In the genomic region with DNA sequence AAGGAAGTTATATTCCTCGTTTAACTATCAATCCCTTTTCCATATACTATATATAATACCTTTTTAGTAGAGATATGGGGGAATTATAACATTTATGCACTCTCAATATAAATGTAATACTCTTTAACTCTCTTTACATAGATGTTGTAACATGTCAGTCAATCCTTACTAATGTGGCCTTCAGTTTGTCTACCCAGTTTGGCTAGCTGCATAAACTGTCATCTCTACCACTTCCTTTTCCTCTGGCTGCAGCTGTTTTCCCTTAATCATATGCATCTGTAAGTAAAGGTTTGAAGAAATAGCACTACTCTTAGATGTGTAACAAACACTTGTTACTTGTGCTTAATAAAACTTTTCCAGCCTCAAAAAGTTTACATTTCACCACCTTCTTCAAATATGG, we compare ENCODE assay signal across 10 cellular contexts. TPM values are rescaled to one million over a fixed set of nuclear protein-coding genes. Genes with fewer than 3 reads are reported as not detected.
DNase-seq lines count a peak whose midpoint lies in the region; ATAC-seq and TF ChIP-seq lines count a peak whose summit lies in the region.
"Had no signal": no experiment of that assay in that cellular context is flagged by ENCODE, and none has a peak within 500 bp of the region (broad histone marks: within the 10 kb centered on the region; RNA-seq: fewer than 3 reads in every experiment).

No MANE protein-coding gene starts in this region.

- H3K27me3 ChIP-seq in lower lobe of right lung (ENCODE audit: low read depth), result no peaks in the 10 kb centered on the region
- H3K27me3 ChIP-seq: SJSA1 had no signal

- H3K27ac Mint-ChIP-seq in activated CD8-positive, alpha-beta memory T cell treated with anti-CD3 and anti-CD28 coated beads, Interleukin-2, amount 10 ng/mL, durations not matched to agents 7 days and 5 days, result peak overlapping the region; percentile 86
- peak overlapping the region; percentile 72 for H3K27ac Mint-ChIP-seq in stimulated activated memory B cell treated with anti-CD40 and anti-IgM and Interleukin-4, amounts not matched to agents 10 μg/mL and 1 μg/mL and 100 μg/mL, for 72 hours

- no peaks in the 10 kb centered on the region for H3K27me3 Mint-ChIP-seq in activated CD8-positive, alpha-beta memory T cell treated with anti-CD3 and anti-CD28 coated beads, Interleukin-2, amount 10 ng/mL, durations not matched to agents 7 days and 5 days
- H3K27me3 Mint-ChIP-seq in stimulated activated memory B cell treated with anti-CD40 and anti-IgM and Interleukin-4, amounts not matched to agents 10 μg/mL and 1 μg/mL and 100 μg/mL, for 72 hours, result no peaks in the 10 kb centered on the region

- CTCF ChIA-PET in activated CD8-positive, alpha-beta memory T cell treated with anti-CD3 and anti-CD28 coated beads, Interleukin-2, amount 10 ng/mL, durations not matched to agents 7 days and 5 days (lab: Charles Lee), result interaction anchor here (1.0 to 2.9 kb wide), 5 partner anchors 11 to 129 kb away, joined by 3 to 11 read pairs (median 4); a partner anchor contains a TSS

- peak overlapping the region; percentile 50 for H3K4me3 Mint-ChIP-seq in activated CD8-positive, alpha-beta memory T cell treated with anti-CD3 and anti-CD28 coated beads, Interleukin-2, amount 10 ng/mL, durations not matched to agents 7 days and 5 days
- no peak overlapping the region for H3K4me3 Mint-ChIP-seq in stimulated activated memory B cell treated with anti-CD40 and anti-IgM and Interleukin-4, amounts not matched to agents 10 μg/mL and 1 μg/mL and 100 μg/mL, for 72 hours

- peaks cover 22% of the 10 kb centered on the region for H3K36me3 Mint-ChIP-seq in activated CD8-positive, alpha-beta memory T cell treated with anti-CD3 and anti-CD28 coated beads, Interleukin-2, amount 10 ng/mL, durations not matched to agents 7 days and 5 days
- H3K36me3 Mint-ChIP-seq in stimulated activated memory B cell treated with anti-CD40 and anti-IgM and Interleukin-4, amounts not matched to agents 10 μg/mL and 1 μg/mL and 100 μg/mL, for 72 hours, result peaks cover 6% of the 10 kb centered on the region

- peak; percentile 69 for ATAC-seq in activated CD8-positive, alpha-beta memory T cell treated with anti-CD3 and anti-CD28 coated beads, Interleukin-2, amount 10 ng/mL, durations not matched to agents 7 days and 5 days
- ATAC-seq in HG02973 (IDR thresholded peaks at IDR 0.05; ENCODE audit: unreplicated experiment) (peak; percentile 57), lower lobe of right lung (no peak), HG02970 (IDR thresholded peaks at IDR 0.05; ENCODE audit: low FRiP score, unreplicated experiment) (no peak)
- peak; percentile 61 for ATAC-seq in stimulated activated memory B cell treated with anti-CD40 and anti-IgM and Interleukin-4, amounts not matched to agents 10 μg/mL and 1 μg/mL and 100 μg/mL, for 72 hours

- peaks cover 82% of the 10 kb centered on the region for H3K4me1 Mint-ChIP-seq in activated CD8-positive, alpha-beta memory T cell treated with anti-CD3 and anti-CD28 coated beads, Interleukin-2, amount 10 ng/mL, durations not matched to agents 7 days and 5 days
- H3K4me1 Mint-ChIP-seq in stimulated activated memory B cell treated with anti-CD40 and anti-IgM and Interleukin-4, amounts not matched to agents 10 μg/mL and 1 μg/mL and 100 μg/mL, for 72 hours, result peaks cover 73% of the 10 kb centered on the region

- H3K27ac ChIP-seq in lower lobe of right lung, result no peak overlapping the region
- H3K27ac ChIP-seq: SJSA1 had no signal

- no peak for TF ChIP-seq CTCF in lower lobe of right lung (IDR thresholded peaks at IDR 0.05)

- no peaks in the 10 kb centered on the region for H3K9me3 Mint-ChIP-seq in activated CD8-positive, alpha-beta memory T cell treated with anti-CD3 and anti-CD28 coated beads, Interleukin-2, amount 10 ng/mL, durations not matched to agents 7 days and 5 days (ENCODE audit: low read depth)
- no peaks in the 10 kb centered on the region for H3K9me3 Mint-ChIP-seq in stimulated activated memory B cell treated with anti-CD40 and anti-IgM and Interleukin-4, amounts not matched to agents 10 μg/mL and 1 μg/mL and 100 μg/mL, for 72 hours

- no peak overlapping the region for H3K4me3 ChIP-seq in lower lobe of right lung
- H3K4me3 ChIP-seq: SJSA1 had no signal

- DNase-seq in activated CD8-positive, alpha-beta memory T cell treated with anti-CD3 and anti-CD28 coated beads, Interleukin-2, amount 10 ng/mL, durations not matched to agents 7 days and 5 days, result peak; percentile 66
- no peak for DNase-seq in activated CD8-positive, alpha-beta memory T cell treated with anti-CD3 and anti-CD28 coated beads, Interleukin-2, amount 50 U/mL, for 48 hours
- DNase-seq in SIG-M5 (lab: John Stamatoyannopoulos, UW), result peak; percentile 3
- no peak for DNase-seq in lower lobe of right lung
- DNase-seq in stimulated activated CD4-positive, alpha-beta T cell treated with anti-CD3 and anti-CD28 coated beads, Interleukin-2, amount 100 ng/mL, for 24 hours, result no peak
- DNase-seq: mammary epithelial cell had no signal

- H3K36me3 ChIP-seq in lower lobe of right lung, result no peaks in the 10 kb centered on the region
- H3K36me3 ChIP-seq: SJSA1 had no signal

- no peaks in the 10 kb centered on the region for H3K9me3 ChIP-seq in lower lobe of right lung
- H3K9me3 ChIP-seq: SJSA1 had no signal

- intact Hi-C loops in lower lobe of right lung (cut with DNase I), result no loop called here

- peaks cover 24% of the 10 kb centered on the region for H3K4me1 ChIP-seq in lower lobe of right lung
- H3K4me1 ChIP-seq: SJSA1 had no signal

RNA-seq across cellular contexts. Expression of a gene that starts 13.4 kb away (rescaled TPM):
- 10 to 100 TPM; 27.0 to 35.7 TPM for total RNA-seq in activated CD8-positive, alpha-beta memory T cell treated with anti-CD3 and anti-CD28 coated beads, Interleukin-2, amount 10 ng/mL, durations not matched to agents 7 days and 5 days
- 12.8 TPM for total RNA-seq in lower lobe of right lung

RNA-seq across cellular contexts. Expression of a gene that starts 13.9 kb away (rescaled TPM):
- total RNA-seq in activated CD8-positive, alpha-beta memory T cell treated with anti-CD3 and anti-CD28 coated beads, Interleukin-2, amount 10 ng/mL, durations not matched to agents 7 days and 5 days, result 10 to 100 TPM in 1 of 2 experiments, 1 to 10 TPM in 1; 9.8 to 13.0 TPM
- 11.1 TPM for total RNA-seq in lower lobe of right lung

Comparison
In these comparisons a context has a peak if more than half of its experiments do, and no peak if none do; other contexts are left out.
1. DNase-seq: peak in activated CD8-positive, alpha-beta memory T cell treated with anti-CD3 and anti-CD28 coated beads, Interleukin-2, amount 10 ng/mL, durations not matched to agents 7 days and 5 days (single experiment) and SIG-M5 (single experiment); none in activated CD8-positive, alpha-beta memory T cell treated with anti-CD3 and anti-CD28 coated beads, Interleukin-2, amount 50 U/mL, for 48 hours (single experiment), lower lobe of right lung (single experiment) and stimulated activated CD4-positive, alpha-beta T cell treated with anti-CD3 and anti-CD28 coated beads, Interleukin-2, amount 100 ng/mL, for 24 hours (0 of 2).
2. ATAC-seq: peak in activated CD8-positive, alpha-beta memory T cell treated with anti-CD3 and anti-CD28 coated beads, Interleukin-2, amount 10 ng/mL, durations not matched to agents 7 days and 5 days (single experiment), HG02973 (single experiment) and stimulated activated memory B cell treated with anti-CD40 and anti-IgM and Interleukin-4, amounts not matched to agents 10 μg/mL and 1 μg/mL and 100 μg/mL, for 72 hours (single experiment); none in lower lobe of right lung (0 of 2) and HG02970 (single experiment).